17 cellular contexts compared by ENCODE assay signal in genomic region chr22:32042924-32043323, GRCh38. TPM values are rescaled to one million over a fixed set of nuclear protein-coding genes. Genes with fewer than 3 reads are reported as not detected.
A peak's percentile ranks its signal among the peaks of the same experiment; 100 is the strongest.
DNase-seq lines count a peak whose midpoint lies in the region; ATAC-seq, FAIRE-seq and TF ChIP-seq lines count a peak whose summit lies in the region.
"Had no signal": no experiment of that assay in that cellular context is flagged by ENCODE, and none has a peak within 500 bp of the region (broad histone marks: within the 10 kb centered on the region; RNA-seq: fewer than 3 reads in every experiment).

Gene SLC5A1 (plus strand): TSS chr22:32043261. CDS start chr22:32043282, 21 bp downstream.

- peak within 1 kb of the TSS; percentile 23 for H3K4me2 ChIP-seq in keratinocyte (ENCODE audit: control insufficient read depth, extremely low read depth, insufficient read depth, low read depth, low read length)

- H3K27ac ChIP-seq in RWPE2 (ENCODE audit: poor library complexity, severe bottlenecking) (no peak within 1 kb of the TSS), keratinocyte (ENCODE audit: control insufficient read depth, insufficient read depth, low read length) (no peak within 1 kb of the TSS), transverse colon (peak within 1 kb of the TSS; percentile 76 to 82 (median 78))

- H2AFZ ChIP-seq in keratinocyte (ENCODE audit: control insufficient read depth, low read length) = no peak within 1 kb of the TSS

- H3K4me1 ChIP-seq in RWPE2 (ENCODE audit: insufficient read depth, poor library complexity, severe bottlenecking) (no peaks in the 10 kb centered on the region), keratinocyte (ENCODE audit: control insufficient read depth, extremely low read depth, insufficient read depth, low read length) (peaks cover 7% of the 10 kb centered on the region), transverse colon (peaks cover 0 to 26% (median 10%) of the 10 kb centered on the region in 4 donors)

- DNase-seq in NCI-H2227 (lab: John Stamatoyannopoulos, UW; ENCODE audit: unreplicated experiment) (peak; percentile 13), NCI-H2227 treated with DMSO at 0.1 percent for 48 hours (lab: John Stamatoyannopoulos, UW) (no peak), RWPE2 (ENCODE audit: low spot score) (peak; percentile 72), keratinocyte (ENCODE audit: low read depth, low spot score) (peak; percentile 28), transverse colon (peak; percentile 91), ecto neural progenitor cell (ENCODE audit: low spot score) (no peak), T-helper 9 cell (no peak), ureter (ENCODE audit: low spot score) (no peak)
- DNase-seq: 8988T; activated CD4-positive, CD25-positive, alpha-beta regulatory T cell treated with anti-CD3 and anti-CD28 coated beads, Interleukin-2, amount 50 U/mL, for 72 hours; DND-41; NCI-H1105 treated with DMSO at 0.1 percent for 48 hours; SIG-M5; stimulated activated CD4-positive, alpha-beta T cell treated with anti-CD3 and anti-CD28 coated beads, Interleukin-2, amount 100 ng/mL, for 24 hours had no signal

- TF ChIP-seq CTCF in RWPE2 (IDR thresholded peaks at IDR 0.05; ENCODE audit: poor library complexity, severe bottlenecking) (no peak), keratinocyte (optimal IDR thresholded peaks at IDR 0.05 in 1 of 3, IDR thresholded peaks at IDR 0.05 in 1 of 3, conservative IDR thresholded peaks at IDR 0.05 in 1 of 3; ENCODE audit: extremely low read depth in 1 of 3, insufficient read depth in 2 of 3, low read length in 3 of 3) (peak in 1 of 3 experiments; percentile 12), transverse colon (IDR thresholded peaks at IDR 0.05) (no peak)

- peak; percentile 90 for TF ChIP-seq POLR2A in transverse colon (IDR thresholded peaks at IDR 0.05)

- H3K4me3 ChIP-seq in RWPE2 (ENCODE audit: severe bottlenecking) (no peak within 1 kb of the TSS), keratinocyte (ENCODE audit: control insufficient read depth in 2 of 3, extremely low read depth in 1 of 3, insufficient read depth in 2 of 3, low read depth in 1 of 3, low read length in 3 of 3) (no peak within 1 kb of the TSS), transverse colon (peak within 1 kb of the TSS in 3 of 4 donors; percentile 25 to 49 (median 26))

- no peaks in the 10 kb centered on the region for H3K79me2 ChIP-seq in keratinocyte (ENCODE audit: control insufficient read depth, insufficient read depth, low read length)

- no peak within 1 kb of the TSS for H3K9ac ChIP-seq in keratinocyte (ENCODE audit: control insufficient read depth, extremely low read depth, insufficient read depth, low read length)

- H3K36me3 ChIP-seq in RWPE2 (ENCODE audit: low read depth) (no peaks in the 10 kb centered on the region), keratinocyte (ENCODE audit: control insufficient read depth in 2 of 2, extremely low read depth in 1 of 2, insufficient read depth in 2 of 2, low read length in 2 of 2) (no peaks in the 10 kb centered on the region), transverse colon (no peaks in the 10 kb centered on the region)

- intact Hi-C loops in transverse colon (cut with DNase I; ENCODE audit: low total_unique reads) = no loop called here

- H3K9me3 ChIP-seq in RWPE2 (ENCODE audit: severe bottlenecking) (no peaks in the 10 kb centered on the region), keratinocyte (ENCODE audit: control insufficient read depth, low read depth, low read length) (no peaks in the 10 kb centered on the region), transverse colon (no peaks in the 10 kb centered on the region)

- in situ Hi-C loops in transverse colon (cut with MboI; ENCODE audit: low pct_ligation_motif_present in 1 of 4, low pct_unique_long_range_greater_than_20kb in 1 of 4, low sequenced_read_pairs in 3 of 4) = no loop called here

- TF ChIP-seq EP300 in transverse colon (IDR thresholded peaks at IDR 0.05; ENCODE audit: low read depth) = no peak

- ATAC-seq in RWPE2 (ENCODE audit: low read depth) = peak; percentile 87

- no peaks in the 10 kb centered on the region for H3K9me1 ChIP-seq in keratinocyte (ENCODE audit: control insufficient read depth, extremely low read depth, insufficient read depth, low read length)

- dilution Hi-C loops in keratinocyte (cut with MboI; ENCODE audit: extremely low pct_ligation_motif_present, low sequenced_read_pairs) = no loop called here

- 36% methylated on average over 14 of the region's 21 CpGs; no CpG with 5 or more reads in 1 of the 2 donors for WGBS in transverse colon (ENCODE audit: low coverage in 1 of 2), 2 donors

- H3K27me3 ChIP-seq in RWPE2 (ENCODE audit: insufficient read depth, poor library complexity, severe bottlenecking) (peaks cover 2% of the 10 kb centered on the region), keratinocyte (ENCODE audit: control insufficient read depth, extremely low read depth, insufficient read depth, low read length) (peaks cover 25% of the 10 kb centered on the region), transverse colon (peaks cover 17% of the 10 kb centered on the region)

- FAIRE-seq in keratinocyte (lab: Jason Lieb, UNC) = no peak
- FAIRE-seq: islet of Langerhans had no signal

- no peaks in the 10 kb centered on the region for H4K20me1 ChIP-seq in keratinocyte (ENCODE audit: control insufficient read depth, extremely low read depth, insufficient read depth, low read length)

RNA-seq across cellular contexts. Expression of gene SLC5A1, which starts in this region (rescaled TPM):
- polyA plus RNA-seq in keratinocyte = 1.8 to 3.0 TPM (median 2.0 TPM) in 3 replicates
- polyA plus RNA-seq in keratinocyte (2011; ENCODE audit: low read depth) = 13.8 TPM
- 0.55 and 1.7 TPM in 2 replicates for polyA plus RNA-seq in keratinocyte (2011; cell fraction: cytosol; rRNA removed)
- 3.7 and 6.7 TPM in 2 replicates for polyA plus RNA-seq in keratinocyte (2011; cell fraction: nucleus; rRNA removed)
- polyA plus RNA-seq in keratinocyte (2012; ENCODE audit: low replicate concordance) = 1.3 and 35.0 TPM in 2 replicates
- 3.2 to 13.7 TPM (median 9.8 TPM) in 3 replicates for polyA minus RNA-seq in keratinocyte
- 3.6 TPM for polyA minus RNA-seq in keratinocyte (2011; cell fraction: cytosol; rRNA and poly(A)+ RNA removed)
- 3.5 and 9.0 TPM in 2 replicates for polyA minus RNA-seq in keratinocyte (2011; cell fraction: nucleus; rRNA and poly(A)+ RNA removed)
- 100 to 1,000 TPM in 2 of 4 donors, 10 to 100 TPM in 2; 25.5 to 145 (median 83.2) TPM for total RNA-seq in transverse colon
- not detected for total RNA-seq in ureter
- total RNA-seq: activated T-helper 2 cell treated with anti-CD3 and anti-CD28 coated beads, Interferon-gamma antibody, Interleukin-2, Interleukin-4, amounts not matched to agents 10 μg/mL and 5 μg/mL and 100 μg/mL, durations not matched to agents 14 hours and 24 hours and 36 hours; omental fat pad had no signal

Comparison
In these comparisons a context has a peak if more than half of its experiments do, and no peak if none do; other contexts are left out.
1. RNA of gene SLC5A1 (total RNA-seq): 25.5 to 145 TPM in transverse colon; not detected in ureter (single experiment); every median in the first group is over 10 times any median in the second.
2. DNase-seq: peak in NCI-H2227 (single experiment), RWPE2 (single experiment), keratinocyte (single experiment) and transverse colon (single experiment); none in NCI-H2227 treated with DMSO at 0.1 percent for 48 hours (single experiment), ecto neural progenitor cell (single experiment), T-helper 9 cell (single experiment) and ureter (single experiment).
3. H3K27ac ChIP-seq: peak in transverse colon (4 of 4); none in RWPE2 (single experiment) and keratinocyte (single experiment).
4. H3K4me3 ChIP-seq: peak in transverse colon (3 of 4); none in RWPE2 (single experiment) and keratinocyte (0 of 3).